ENCODE assay signal across 9 cellular contexts in the genomic region with DNA sequence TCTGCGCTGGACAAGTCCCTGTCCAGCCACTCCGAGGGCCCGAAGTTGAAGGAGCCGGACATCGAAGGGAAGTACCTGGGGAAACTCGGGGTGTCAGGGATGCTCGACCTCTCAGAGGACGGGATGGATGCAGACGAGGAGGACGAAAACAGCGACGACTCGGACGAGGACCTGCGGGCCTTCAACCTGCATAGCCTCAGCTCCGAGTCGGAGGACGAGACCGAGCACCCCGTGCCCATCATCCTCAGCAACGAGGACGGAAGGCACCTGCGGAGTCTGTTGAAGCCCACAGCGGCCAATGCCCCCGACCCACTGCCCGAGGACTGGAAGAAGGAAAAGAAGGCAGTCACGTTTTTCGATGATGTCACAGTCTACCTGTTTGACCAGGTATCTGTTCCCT. TPM values are rescaled to one million over a fixed set of nuclear protein-coding genes. Genes with fewer than 3 reads are reported as not detected.
"Had no signal": no experiment of that assay in that cellular context is flagged by ENCODE, and none has a peak within 500 bp of the region (broad histone marks: within the 10 kb centered on the region; RNA-seq: fewer than 3 reads in every experiment).

No MANE protein-coding gene starts in this region.

- H3K4me1 Mint-ChIP-seq: GM23338, H9 had no signal

- H3K4me3 Mint-ChIP-seq: GM23338, H9, IgD-negative memory B cell had no signal

- H3K9me3 Mint-ChIP-seq: GM23338, H9 had no signal

- ATAC-seq: GM23338 had no signal

- H3K4me3 ChIP-seq: GM23338 had no signal

- DNase-seq: H9, HCEC 1CT, KBM-7 had no signal

- H3K4me2 ChIP-seq: GM23338, KMS-11 had no signal

- H3K9ac ChIP-seq: KMS-11 had no signal

- H3K27ac Mint-ChIP-seq: GM23338, H9, IgD-negative memory B cell had no signal

- H3K27ac ChIP-seq: KMS-11 had no signal

- H2AFZ ChIP-seq: GM23338 had no signal

- FAIRE-seq: H1, H54 had no signal

RNA-seq across cellular contexts. Expression of a gene that starts 17.1 kb away (rescaled TPM):
- total RNA-seq: HT1080 had no signal
